In the genomic region with DNA sequence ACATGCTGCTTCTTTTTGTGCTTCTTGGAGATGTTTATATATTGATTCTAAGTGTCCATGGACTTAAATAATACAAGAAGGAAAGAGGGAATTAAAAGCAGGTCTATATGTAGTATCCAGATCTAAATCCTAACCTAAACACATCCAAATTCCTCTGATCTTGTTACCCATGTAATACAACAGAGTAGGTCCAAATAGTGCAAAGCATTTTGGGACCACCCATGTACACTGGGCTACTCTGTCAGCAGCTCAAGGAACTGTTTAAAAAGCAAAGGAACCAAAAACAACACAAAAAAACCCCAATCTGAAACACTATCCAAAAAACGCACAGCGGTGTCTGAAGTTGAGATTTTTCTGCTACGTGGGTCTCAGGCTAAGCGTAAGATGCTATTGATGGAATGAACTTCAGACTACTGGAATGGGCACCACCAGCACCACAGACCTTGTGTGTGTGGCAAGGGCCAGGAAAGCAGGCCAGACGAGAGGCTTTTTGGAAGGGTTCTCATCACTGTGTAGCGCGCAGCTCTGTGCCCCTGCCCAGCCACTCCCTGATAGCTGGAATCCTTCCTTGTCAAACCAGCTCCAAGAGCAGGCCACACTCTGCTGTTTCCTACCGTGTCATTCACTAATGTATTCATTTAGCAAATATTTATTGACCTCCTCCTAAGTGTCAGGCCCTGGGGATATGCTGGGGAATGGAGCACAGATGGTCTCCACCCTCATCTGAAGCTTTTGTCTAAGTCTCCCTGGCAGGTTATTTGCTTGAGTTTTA, we compare ENCODE assay signal across 18 cellular contexts.
DNase-seq lines count a peak whose midpoint lies in the region; ATAC-seq, FAIRE-seq and TF ChIP-seq lines count a peak whose summit lies in the region.
"Had no signal": no experiment of that assay in that cellular context is flagged by ENCODE, and none has a peak within 500 bp of the region (broad histone marks: within the 10 kb centered on the region; RNA-seq: fewer than 3 reads in every experiment).

No MANE protein-coding gene starts in this region.

- TF ChIP-seq POLR2A in gastroesophageal sphincter (IDR thresholded peaks at IDR 0.05) (no peak), right lobe of liver (IDR thresholded peaks at IDR 0.05) (no peak)

- H3K27ac ChIP-seq in keratinocyte (ENCODE audit: control insufficient read depth, insufficient read depth, low read length) (no peak overlapping the region), neural progenitor cell (no peak overlapping the region), gastroesophageal sphincter (peak overlapping the region in 1 of 4 donors; percentile 9), right lobe of liver (no peak overlapping the region)
- H3K27ac ChIP-seq: ascending aorta had no signal

- no peak overlapping the region for H3K4me3 Mint-ChIP-seq in activated CD4-positive, alpha-beta T cell treated with anti-CD3 and anti-CD28 coated beads, Interleukin-2, amount 10 ng/mL, durations not matched to agents 7 days and 5 days
- H3K4me3 Mint-ChIP-seq in neural progenitor cell, result no peak overlapping the region
- H3K4me3 Mint-ChIP-seq: neural crest cell had no signal

- H3K4me1 ChIP-seq in keratinocyte (ENCODE audit: control insufficient read depth, extremely low read depth, insufficient read depth, low read length), result peaks cover 11% of the 10 kb centered on the region
- no peaks in the 10 kb centered on the region for H3K4me1 ChIP-seq in neural progenitor cell
- H3K4me1 ChIP-seq in gastroesophageal sphincter, result peaks cover 4 to 59% (median 25%) of the 10 kb centered on the region in 3 donors
- no peaks in the 10 kb centered on the region for H3K4me1 ChIP-seq in right lobe of liver

- ATAC-seq in gastroesophageal sphincter (no peak), right lobe of liver (no peak)
- ATAC-seq: activated CD4-positive, CD25-positive, alpha-beta regulatory T cell treated with anti-CD3 and anti-CD28 coated beads, Interleukin-2, amount 50 U/mL, for 24 hours; right cardiac atrium had no signal

- H3K9me3 ChIP-seq in keratinocyte (ENCODE audit: control insufficient read depth, low read depth, low read length) (no peaks in the 10 kb centered on the region), neural progenitor cell (ENCODE audit: low read depth) (no peaks in the 10 kb centered on the region), gastroesophageal sphincter (no peaks in the 10 kb centered on the region), right lobe of liver (no peaks in the 10 kb centered on the region)
- H3K9me3 ChIP-seq: ascending aorta had no signal

- H3K9me3 Mint-ChIP-seq in activated CD4-positive, alpha-beta T cell treated with anti-CD3 and anti-CD28 coated beads, Interleukin-2, amount 10 ng/mL, durations not matched to agents 7 days and 5 days, result no peaks in the 10 kb centered on the region
- H3K9me3 Mint-ChIP-seq in neural progenitor cell, result peaks cover 5% of the 10 kb centered on the region
- H3K9me3 Mint-ChIP-seq: neural crest cell had no signal

- dilution Hi-C loops in keratinocyte (cut with MboI; ENCODE audit: extremely low pct_ligation_motif_present, low sequenced_read_pairs), result no loop called here

- no peak overlapping the region for H3K27ac Mint-ChIP-seq in activated CD4-positive, alpha-beta T cell treated with anti-CD3 and anti-CD28 coated beads, Interleukin-2, amount 10 ng/mL, durations not matched to agents 7 days and 5 days
- no peak overlapping the region for H3K27ac Mint-ChIP-seq in neural progenitor cell

- H4K20me1 ChIP-seq in keratinocyte (ENCODE audit: control insufficient read depth, extremely low read depth, insufficient read depth, low read length), result no peaks in the 10 kb centered on the region
- H4K20me1 ChIP-seq in neural progenitor cell (ENCODE audit: low read depth), result no peaks in the 10 kb centered on the region

- H3K9me1 ChIP-seq in keratinocyte (ENCODE audit: control insufficient read depth, extremely low read depth, insufficient read depth, low read length), result no peaks in the 10 kb centered on the region

- H3F3A ChIP-seq in neural progenitor cell (ENCODE audit: low read depth), result no peaks in the 10 kb centered on the region

- WGBS in gastroesophageal sphincter (ENCODE audit: low coverage in 1 of 2), 2 donors, result 64 to 69% methylated on average over 7 to 8 of the region's 8 CpGs
- 54% methylated on average over 5 of the region's 8 CpGs for WGBS in right lobe of liver (ENCODE audit: insufficient coverage, low coverage, low lambda C conversion rate, missing lambda C conversion rate)

- POLR2A ChIA-PET in activated CD4-positive, alpha-beta T cell treated with anti-CD3 and anti-CD28 coated beads, Interleukin-2, amount 10 ng/mL, durations not matched to agents 7 days and 5 days (lab: Charles Lee), result no interaction called here

- H3K36me3 Mint-ChIP-seq in activated CD4-positive, alpha-beta T cell treated with anti-CD3 and anti-CD28 coated beads, Interleukin-2, amount 10 ng/mL, durations not matched to agents 7 days and 5 days (ENCODE audit: low read depth), result no peaks in the 10 kb centered on the region
- H3K36me3 Mint-ChIP-seq in neural progenitor cell, result peaks cover 17% of the 10 kb centered on the region

- H3K4me2 ChIP-seq in keratinocyte (ENCODE audit: control insufficient read depth, extremely low read depth, insufficient read depth, low read depth, low read length), result no peak overlapping the region
- H3K4me2 ChIP-seq in neural progenitor cell, result no peak overlapping the region

- H3K27me3 Mint-ChIP-seq in activated CD4-positive, alpha-beta T cell treated with anti-CD3 and anti-CD28 coated beads, Interleukin-2, amount 10 ng/mL, durations not matched to agents 7 days and 5 days, result peaks cover 7% of the 10 kb centered on the region
- peaks cover 5% of the 10 kb centered on the region for H3K27me3 Mint-ChIP-seq in neural progenitor cell (ENCODE audit: insufficient read depth, low read depth)

- H3K4me3 ChIP-seq in keratinocyte (ENCODE audit: control insufficient read depth in 2 of 3, extremely low read depth in 1 of 3, insufficient read depth in 2 of 3, low read depth in 1 of 3, low read length in 3 of 3), result no peak overlapping the region
- no peak overlapping the region for H3K4me3 ChIP-seq in neural progenitor cell
- no peak overlapping the region for H3K4me3 ChIP-seq in gastroesophageal sphincter
- H3K4me3 ChIP-seq in right lobe of liver, result no peak overlapping the region
- H3K4me3 ChIP-seq: ascending aorta had no signal

- no peak for TF ChIP-seq EP300 in gastroesophageal sphincter (IDR thresholded peaks at IDR 0.05)

- H3K36me3 ChIP-seq in keratinocyte (ENCODE audit: control insufficient read depth in 2 of 2, extremely low read depth in 1 of 2, insufficient read depth in 2 of 2, low read length in 2 of 2) (no peaks in the 10 kb centered on the region), neural progenitor cell (no peaks in the 10 kb centered on the region), gastroesophageal sphincter (no peaks in the 10 kb centered on the region), right lobe of liver (no peaks in the 10 kb centered on the region)
- H3K36me3 ChIP-seq: ascending aorta had no signal

- H2AFZ ChIP-seq in keratinocyte (ENCODE audit: control insufficient read depth, low read length), result peak overlapping the region; percentile 8
- H2AFZ ChIP-seq in neural progenitor cell (replicated peaks), result no peak overlapping the region

- CTCF ChIA-PET in activated CD4-positive, alpha-beta T cell treated with anti-CD3 and anti-CD28 coated beads, Interleukin-2, amount 10 ng/mL, durations not matched to agents 7 days and 5 days (lab: Charles Lee), result no interaction called here

- no peak overlapping the region for H3K9ac ChIP-seq in keratinocyte (ENCODE audit: control insufficient read depth, extremely low read depth, insufficient read depth, low read length)
- no peak overlapping the region for H3K9ac ChIP-seq in neural progenitor cell

- H3K79me2 ChIP-seq in keratinocyte (ENCODE audit: control insufficient read depth, insufficient read depth, low read length) (no peaks in the 10 kb centered on the region), neural progenitor cell (ENCODE audit: low read depth) (no peaks in the 10 kb centered on the region)

- intact Hi-C loops in right lobe of liver (cut with DNase I), result no loop called here

- FAIRE-seq in keratinocyte (lab: Jason Lieb, UNC), result no peak
- FAIRE-seq: GM19239 had no signal

- DNase-seq in AG08395 (ENCODE audit: low spot score) (peak; percentile 15), EH (ENCODE audit: low read depth) (peak; percentile 47), NCI-H748 (lab: John Stamatoyannopoulos, UW; ENCODE audit: unreplicated experiment) (peak; percentile 73), keratinocyte (ENCODE audit: low read depth, low spot score) (no peak), neural progenitor cell (ENCODE audit: low spot score) (no peak), right lobe of liver (no peak)
- no peak for DNase-seq in activated CD4-positive, alpha-beta T cell treated with anti-CD3 and anti-CD28 coated beads, Interleukin-2, amount 10 ng/mL, durations not matched to agents 7 days and 5 days
- DNase-seq: AML-193, mesendoderm, NCI-H2029 treated with DMSO at 0.1 percent for 48 hours, right cardiac atrium, SHP77, T-helper 2 cell had no signal

- no peaks in the 10 kb centered on the region for H3K27me3 ChIP-seq in keratinocyte (ENCODE audit: control insufficient read depth, extremely low read depth, insufficient read depth, low read length)
- H3K27me3 ChIP-seq in neural progenitor cell, result no peaks in the 10 kb centered on the region
- H3K27me3 ChIP-seq in gastroesophageal sphincter, result no peaks in the 10 kb centered on the region
- H3K27me3 ChIP-seq in right lobe of liver, result no peaks in the 10 kb centered on the region
- H3K27me3 ChIP-seq: ascending aorta had no signal

- TF ChIP-seq CTCF in keratinocyte (optimal IDR thresholded peaks at IDR 0.05 in 1 of 3, IDR thresholded peaks at IDR 0.05 in 1 of 3, conservative IDR thresholded peaks at IDR 0.05 in 1 of 3; ENCODE audit: extremely low read depth in 1 of 3, insufficient read depth in 2 of 3, low read length in 3 of 3) (no peak), neural progenitor cell (IDR thresholded peaks at IDR 0.05) (no peak), gastroesophageal sphincter (IDR thresholded peaks at IDR 0.05) (no peak), right lobe of liver (IDR thresholded peaks at IDR 0.05) (no peak)

- H3K4me1 Mint-ChIP-seq in activated CD4-positive, alpha-beta T cell treated with anti-CD3 and anti-CD28 coated beads, Interleukin-2, amount 10 ng/mL, durations not matched to agents 7 days and 5 days, result no peaks in the 10 kb centered on the region
- H3K4me1 Mint-ChIP-seq in neural progenitor cell, result peaks cover 40% of the 10 kb centered on the region

Comparison
In these comparisons a context has a peak if more than half of its experiments do, and no peak if none do; other contexts are left out.
1. DNase-seq: peak in AG08395 (single experiment), EH (single experiment) and NCI-H748 (single experiment); none in keratinocyte (single experiment), activated CD4-positive, alpha-beta T cell treated with anti-CD3 and anti-CD28 coated beads, Interleukin-2, amount 10 ng/mL, durations not matched to agents 7 days and 5 days (single experiment), neural progenitor cell (single experiment) and right lobe of liver (0 of 3).